ENCODE assay signal across 8 cellular contexts in genomic region chr16:79770244-79771064, GRCh38.
DNase-seq lines count a peak whose midpoint lies in the region; ATAC-seq and FAIRE-seq lines count a peak whose summit lies in the region.

No MANE protein-coding gene starts in this region.

- no peaks in the 10 kb centered on the region for H3K27me3 ChIP-seq in HUES48 (ENCODE audit: control insufficient read depth, insufficient read depth, low read length)

- no peaks in the 10 kb centered on the region for H3K36me3 Mint-ChIP-seq in natural killer cell treated with Interleukin-12 subunit alpha and Interleukin-12 subunit beta and Interleukin-15 and Interleukin-18, amount 100 ng/mL, for 72 hours

- H3K9me3 ChIP-seq in HUES48 (ENCODE audit: control insufficient read depth, insufficient read depth, low read length) = no peaks in the 10 kb centered on the region

- peaks cover 14 to 15% of the 10 kb centered on the region in 2 donors for H3K4me1 Mint-ChIP-seq in natural killer cell treated with Interleukin-12 subunit alpha and Interleukin-12 subunit beta and Interleukin-15 and Interleukin-18, amount 100 ng/mL, for 72 hours (ENCODE audit: low read depth in 2 of 2)

- H3K27ac Mint-ChIP-seq in natural killer cell treated with Interleukin-12 subunit alpha and Interleukin-12 subunit beta and Interleukin-15 and Interleukin-18, amount 100 ng/mL, for 72 hours = peak overlapping the region; percentile 50 to 56

- H3K27me3 Mint-ChIP-seq in natural killer cell treated with Interleukin-12 subunit alpha and Interleukin-12 subunit beta and Interleukin-15 and Interleukin-18, amount 100 ng/mL, for 72 hours = peaks cover 5 to 16% of the 10 kb centered on the region in 2 donors

- peaks cover 3% of the 10 kb centered on the region for H3K4me1 ChIP-seq in HUES48 (ENCODE audit: control insufficient read depth, insufficient read depth, low read length)

- DNase-seq in CMK (ENCODE audit: low read depth) = peak; percentile 77
- peak; percentile 70 for DNase-seq in RCC 7860 (ENCODE audit: low spot score)
- peak; percentile 90 for DNase-seq in activated effector memory CD4-positive, alpha-beta T cell treated with anti-CD3 and anti-CD28 coated beads, Interleukin-2, amount 50 U/mL, for 16 hours
- peak; percentile 71 for DNase-seq in fibroblast of the conjunctiva (ENCODE audit: low read depth)
- DNase-seq in natural killer cell treated with Interleukin-12 subunit alpha and Interleukin-12 subunit beta and Interleukin-15 and Interleukin-18, amount 100 ng/mL, for 72 hours (ENCODE audit: low spot score) = peak; percentile 88
- DNase-seq in stimulated activated naive CD4-positive, alpha-beta T cell treated with Interleukin-2 at 50 U/mL for 16 hours (lab: John Stamatoyannopoulos, UW) = peak; percentile 60

- peak; percentile 77 for FAIRE-seq in RCC 7860 (lab: Jason Lieb, UNC)

- H3K9ac ChIP-seq in HUES48 (ENCODE audit: low read depth, low read length) = peak overlapping the region; percentile 80

- peak overlapping the region; percentile 43 for H3K27ac ChIP-seq in HUES48 (ENCODE audit: low read depth, low read length)

- peak overlapping the region; percentile 87 for H3K4me3 ChIP-seq in HUES48 (ENCODE audit: low read depth, low read length)

- peak overlapping the region; percentile 92 for H3K4me3 Mint-ChIP-seq in natural killer cell treated with Interleukin-12 subunit alpha and Interleukin-12 subunit beta and Interleukin-15 and Interleukin-18, amount 100 ng/mL, for 72 hours

- H3K9me3 Mint-ChIP-seq in natural killer cell treated with Interleukin-12 subunit alpha and Interleukin-12 subunit beta and Interleukin-15 and Interleukin-18, amount 100 ng/mL, for 72 hours = no peaks in the 10 kb centered on the region

- ATAC-seq in GM21390 (IDR thresholded peaks at IDR 0.05; ENCODE audit: unreplicated experiment) = peak; percentile 99
- peak; percentile 99 for ATAC-seq in natural killer cell treated with Interleukin-12 subunit alpha and Interleukin-12 subunit beta and Interleukin-15 and Interleukin-18, amount 100 ng/mL, for 72 hours

- no peaks in the 10 kb centered on the region for H3K36me3 ChIP-seq in HUES48 (ENCODE audit: control insufficient read depth, insufficient read depth, low read length)

Comparison
In these comparisons a context has a peak if more than half of its experiments do, and no peak if none do; other contexts are left out.
1. Peak in every context shown above with its lines: DNase-seq, ATAC-seq, H3K4me3 ChIP-seq and H3K27ac ChIP-seq.